13 cellular contexts compared by ENCODE assay signal in genomic region chr14:68774771-68775613, GRCh38. TPM values are rescaled to one million over a fixed set of nuclear protein-coding genes. Genes with fewer than 3 reads are reported as not detected.
DNase-seq lines count a peak whose midpoint lies in the region; ATAC-seq, FAIRE-seq and TF ChIP-seq lines count a peak whose summit lies in the region.
"Had no signal": no experiment of that assay in that cellular context is flagged by ENCODE, and none has a peak within 500 bp of the region (broad histone marks: within the 10 kb centered on the region; RNA-seq: fewer than 3 reads in every experiment).

No MANE protein-coding gene starts in this region.

- H3K9ac ChIP-seq in HepG2 (ENCODE audit: insufficient read depth, low read depth, low read length) = no peak overlapping the region

- H3K36me3 ChIP-seq in HepG2 (replicated peaks in 1 of 2; ENCODE audit: control insufficient read depth in 1 of 2, insufficient read depth in 2 of 2, low read length in 2 of 2) = no peaks in the 10 kb centered on the region
- no peaks in the 10 kb centered on the region for H3K36me3 ChIP-seq in transverse colon
- H3K36me3 ChIP-seq: adrenal gland had no signal

- peak; percentile 36 to 66; a peak in 5 of 6 replicates for ATAC-seq in A549
- no peak for ATAC-seq in HepG2
- ATAC-seq: activated CD8-positive, alpha-beta T cell treated with anti-CD3 and anti-CD28 coated beads for 36 hours had no signal

- DNase-seq in A549 (ENCODE audit: low read depth in 1 of 2, low spot score in 1 of 2) (peak in 1 of 2 experiments; percentile 81), HCEC 1CT (peak; percentile 54), MCF 10A (ENCODE audit: unreplicated experiment) (peak; percentile 60), HepG2 (ENCODE audit: low spot score) (peak; percentile 78), NCI-H1694 treated with DMSO at 0.1 percent for 48 hours (lab: John Stamatoyannopoulos, UW) (no peak), GOT3 (lab: John Stamatoyannopoulos, UW) (no peak), transverse colon (no peak)
- no peak for DNase-seq in stimulated activated naive CD4-positive, alpha-beta T cell (lab: John Stamatoyannopoulos, UW)
- DNase-seq: activated CD8-positive, alpha-beta T cell treated with anti-CD3 and anti-CD28 coated beads for 36 hours; CD8-positive, alpha-beta memory T cell; KG1; SHP77 treated with DMSO at 0.1 percent for 48 hours had no signal

- CTCF ChIA-PET in A549 (lab: Yijun Ruan, JAX) (interaction anchor here (1.1 to 1.3 kb wide), 5 partner anchors 12 to 488 kb away, joined by 3 to 4 read pairs (median 3); no protein-coding TSS in a partner anchor), MCF 10A (lab: Yijun Ruan, JAX) (interaction anchor here (0.6 to 0.8 kb wide), 3 partner anchors 13 to 1073 kb away, joined by 3 to 6 read pairs (median 5); partner anchors contain the start of gene RDH12), HepG2 (lab: Yijun Ruan, JAX; ENCODE audit: low intra/inter-chr PET ratio, low total read pairs) (interaction anchor here (0.8 kb wide), 1 partner anchor 58 kb away, joined by 3 read pairs; no protein-coding TSS in a partner anchor)

- no peaks in the 10 kb centered on the region for H3K27me3 Mint-ChIP-seq in MCF 10A (ENCODE audit: insufficient read depth, unreplicated experiment)
- H3K27me3 Mint-ChIP-seq: activated CD8-positive, alpha-beta T cell treated with anti-CD3 and anti-CD28 coated beads for 36 hours; CD8-positive, alpha-beta memory T cell had no signal

- TF ChIP-seq EP300 in A549 (IDR thresholded peaks at IDR 0.05) (no peak), HepG2 (IDR thresholded peaks at IDR 0.05; ENCODE audit: low read depth in 2 of 2, low read length in 2 of 2) (no peak), HepG2 (CRISPR knock-in tag; IDR thresholded peaks at IDR 0.05; ENCODE audit: borderline replicate concordance) (no peak), transverse colon (IDR thresholded peaks at IDR 0.05; ENCODE audit: low read depth) (no peak)

- peaks cover 7% of the 10 kb centered on the region for H3K9me3 Mint-ChIP-seq in MCF 10A (ENCODE audit: unreplicated experiment)
- H3K9me3 Mint-ChIP-seq: CD8-positive, alpha-beta memory T cell had no signal

- H3K27me3 ChIP-seq in HepG2 (ENCODE audit: control insufficient read depth in 1 of 2, insufficient read depth in 2 of 2, low read length in 2 of 2) (no peaks in the 10 kb centered on the region), transverse colon (no peaks in the 10 kb centered on the region)
- H3K27me3 ChIP-seq: adrenal gland had no signal

- WGBS in A549 (ENCODE audit: missing lambda C conversion rate) = 95% methylated on average over 4 of the region's 4 CpGs
- 98% methylated on average over 4 of the region's 4 CpGs for WGBS in HepG2 (ENCODE audit: low lambda C conversion rate)
- WGBS in transverse colon (ENCODE audit: low coverage in 1 of 2), 2 donors = 92% methylated on average over 4 of the region's 4 CpGs; no CpG with 5 or more reads in 1 of the 2 donors

- no TSS peak for BruUV-seq in MCF 10A (replicated peaks; lab: Mats Ljungman, UMichigan)
- BruUV-seq in HepG2 (replicated peaks; lab: Mats Ljungman, UMichigan) = no TSS peak

- peak overlapping the region; percentile 88 for H3K27ac Mint-ChIP-seq in MCF 10A (ENCODE audit: low read depth, unreplicated experiment)
- H3K27ac Mint-ChIP-seq: activated CD8-positive, alpha-beta T cell treated with anti-CD3 and anti-CD28 coated beads for 36 hours had no signal

- peak overlapping the region; percentile 13 to 94 for H3K27ac ChIP-seq in A549
- no peak overlapping the region for H3K27ac ChIP-seq in HepG2 (ENCODE audit: extremely low read length, insufficient read depth, low read length)
- no peak overlapping the region for H3K27ac ChIP-seq in transverse colon
- H3K27ac ChIP-seq: adrenal gland had no signal

- H3K4me3 Mint-ChIP-seq in MCF 10A (ENCODE audit: unreplicated experiment) = no peak overlapping the region
- H3K4me3 Mint-ChIP-seq: activated CD8-positive, alpha-beta T cell treated with anti-CD3 and anti-CD28 coated beads for 36 hours; CD8-positive, alpha-beta memory T cell had no signal

- peaks cover 22% of the 10 kb centered on the region for H3K9me3 ChIP-seq in A549
- H3K9me3 ChIP-seq in HepG2 (ENCODE audit: low read length) = no peaks in the 10 kb centered on the region
- no peaks in the 10 kb centered on the region for H3K9me3 ChIP-seq in transverse colon
- H3K9me3 ChIP-seq: adrenal gland had no signal

- peaks cover 24% of the 10 kb centered on the region for H3K4me1 Mint-ChIP-seq in MCF 10A (ENCODE audit: insufficient read depth, unreplicated experiment)

- H3K79me2 ChIP-seq in HepG2 (ENCODE audit: insufficient read depth, low read length) = no peaks in the 10 kb centered on the region

- TF ChIP-seq POLR2A in A549 (IDR thresholded peaks at IDR 0.05; ENCODE audit: low read length) = no peak
- no peak for TF ChIP-seq POLR2A in HepG2 (IDR thresholded peaks at IDR 0.05; ENCODE audit: insufficient read depth in 1 of 2, low read depth in 2 of 2, low read length in 2 of 2)
- no peak for TF ChIP-seq POLR2A in transverse colon (IDR thresholded peaks at IDR 0.05)

- in situ Hi-C loops in HepG2 (cut with HindIII; ENCODE audit: extremely low pct_ligation_motif_present, low pct_unique_long_range_greater_than_20kb) (no loop called here), transverse colon (cut with MboI; ENCODE audit: low pct_ligation_motif_present in 1 of 4, low pct_unique_long_range_greater_than_20kb in 1 of 4, low sequenced_read_pairs in 3 of 4) (no loop called here)

- intact Hi-C loops in MCF 10A (cut with micrococcal nuclease) = no loop called here
- intact Hi-C loops in HepG2 (cut with micrococcal nuclease; ENCODE audit: unreplicated experiment) = no loop called here
- intact Hi-C loops in transverse colon (cut with DNase I; ENCODE audit: low total_unique reads) = no loop called here

- FAIRE-seq in A549 (lab: Jason Lieb, UNC) (no peak), HepG2 (lab: Jason Lieb, UNC) (no peak)

- H2AFZ ChIP-seq in HepG2 (ENCODE audit: low read length) = no peak overlapping the region

- no peaks in the 10 kb centered on the region for H3K36me3 Mint-ChIP-seq in MCF 10A (ENCODE audit: insufficient read depth, unreplicated experiment)

- H3K4me1 ChIP-seq in A549 (peaks cover 23% of the 10 kb centered on the region), HepG2 (ENCODE audit: insufficient read depth, low read length) (peaks cover 49% of the 10 kb centered on the region), transverse colon (peaks cover 11 to 26% (median 16%) of the 10 kb centered on the region in 4 donors)

- H3K4me3 ChIP-seq in A549 (no peak overlapping the region), HepG2 (replicated peaks in 1 of 3; ENCODE audit: insufficient read depth in 1 of 3, low read depth in 2 of 3, low read length in 3 of 3) (no peak overlapping the region), transverse colon (no peak overlapping the region)
- H3K4me3 ChIP-seq: adrenal gland had no signal

- TF ChIP-seq RAD21 in A549 (conservative IDR thresholded peaks at IDR 0.05 in 1 of 2, IDR thresholded peaks at IDR 0.05 in 1 of 2) (0 out of 5 replicates have a peak, but pooled peaks of 1 of the 2 experiments have one; percentile 8), HepG2 (CRISPR knock-in tag; IDR thresholded peaks at IDR 0.05) (no peak)

- H3K4me2 ChIP-seq in A549 (0 out of 3 replicates have a peak overlapping the region, but pooled peaks have one; percentile 3), HepG2 (ENCODE audit: low read depth, low read length) (no peak overlapping the region)

- TF ChIP-seq CTCF in A549 (IDR thresholded peaks at IDR 0.05) (no peak), MCF 10A (IDR thresholded peaks at IDR 0.05; ENCODE audit: unreplicated experiment) (no peak), HepG2 (CRISPR knock-in tag; IDR thresholded peaks at IDR 0.05) (no peak), transverse colon (IDR thresholded peaks at IDR 0.05) (no peak)

- no peaks in the 10 kb centered on the region for H4K20me1 ChIP-seq in HepG2 (ENCODE audit: insufficient read depth, low read length)

- POLR2A ChIA-PET in A549 (lab: Yijun Ruan, JAX) = interaction anchor here (2.2 kb wide), 1 partner anchor 18 kb away, joined by 10 read pairs; the partner anchor contains the start of gene ZFP36L1
- POLR2A ChIA-PET in MCF 10A (lab: Yijun Ruan, JAX) = interaction anchor here (0.6 to 1.4 kb wide), 6 partner anchors 11 to 228 kb away, joined by 3 to 5 read pairs (median 4); partner anchors contain the start of gene ZFP36L1
- POLR2A ChIA-PET in HepG2 (lab: Yijun Ruan, JAX) = interaction anchor here (0.8 to 1.5 kb wide), 6 partner anchors 9 to 47 kb away, joined by 3 to 8 read pairs (median 4); partner anchors contain the start of gene ZFP36L1

RNA-seq across cellular contexts. Expression of gene ZFP36L1, which starts 17.9 kb away (rescaled TPM):
- polyA plus RNA-seq in A549 (2011; rRNA removed) (73.8 and 76.4 TPM in 2 replicates), A549 (2017; fragmentation: RNase III; extraction: RNeasy Plus Mini Kit Qiagen cat#74134 plus additional on column Dnase treatment) (109 to 135 TPM (median 114 TPM) in 3 replicates), HepG2 (2011; rRNA removed) (10.2 and 12.7 TPM in 2 replicates)
- polyA plus RNA-seq in A549 (2012; cell fraction: cytosol; rRNA removed) = 303 and 417 TPM in 2 replicates
- polyA plus RNA-seq in A549 (2012; cell fraction: nucleus; rRNA removed) = 621 and 1,069 TPM in 2 replicates
- 45.3 and 60.5 TPM in 2 replicates for polyA minus RNA-seq in A549 (2011; rRNA and poly(A)+ RNA removed)
- total RNA-seq in MCF 10A (2022) (376 and 426 TPM in 2 replicates), HepG2 (2016; rRNA removed; fragmentation: Illumina TruSeq; extraction: Trizol) (7.4 and 8.4 TPM in 2 replicates), transverse colon (100 to 1,000 TPM; 180 to 712 (median 266) TPM)
- 2.6 and 3.4 TPM in 2 replicates for total RNA-seq in HepG2 (2016; cell fraction: cytosol; rRNA removed; fragmentation: Illumina TruSeq; extraction: Trizol; ENCODE audit: low read depth)
- total RNA-seq in HepG2 (2016; cell fraction: insoluble cytoplasmic fraction; rRNA removed; fragmentation: Illumina TruSeq; extraction: Trizol) = 7.9 and 8.4 TPM in 2 replicates
- 11.1 and 11.3 TPM in 2 replicates for total RNA-seq in HepG2 (2016; cell fraction: membrane; rRNA removed; fragmentation: Illumina TruSeq; extraction: Trizol)
- total RNA-seq in HepG2 (2016; cell fraction: nucleus; rRNA removed; fragmentation: Illumina TruSeq; extraction: Trizol) = 13.8 and 14.1 TPM in 2 replicates
- 11.2 and 18.0 TPM in 2 replicates for polyA plus RNA-seq in HepG2 (2011; cell fraction: cytosol; rRNA removed)
- polyA plus RNA-seq in HepG2 (2011; cell fraction: nucleus; rRNA removed) = 66.5 and 69.1 TPM in 2 replicates
- 23.2 and 32.2 TPM in 2 replicates for polyA plus RNA-seq in HepG2 (2012)
- 2.7 and 2.8 TPM in 2 replicates for polyA plus RNA-seq in HepG2 (2016; cell fraction: cytosol; fragmentation: Illumina TruSeq; extraction: Trizol; ENCODE audit: low read depth)
- 20.7 and 26.8 TPM in 2 replicates for polyA plus RNA-seq in HepG2 (2016; cell fraction: insoluble cytoplasmic fraction; fragmentation: Illumina TruSeq; extraction: Trizol; ENCODE audit: low read depth)
- 9.2 and 10.1 TPM in 2 replicates for polyA plus RNA-seq in HepG2 (2016; cell fraction: membrane; fragmentation: Illumina TruSeq; extraction: Trizol; ENCODE audit: low read depth)
- polyA plus RNA-seq in HepG2 (2016; cell fraction: nucleus; fragmentation: Illumina TruSeq; extraction: Trizol; ENCODE audit: insufficient read depth, low read depth) = 53.8 and 57.0 TPM in 2 replicates
- 8.5 and 26.8 TPM in 2 replicates for polyA minus RNA-seq in HepG2 (2011; rRNA and poly(A)+ RNA removed; ENCODE audit: low replicate concordance)
- 56.3 and 73.8 TPM in 2 replicates for polyA minus RNA-seq in HepG2 (2011; cell fraction: cytosol; rRNA and poly(A)+ RNA removed)
- 11.8 and 13.8 TPM in 2 replicates for polyA minus RNA-seq in HepG2 (2011; cell fraction: nucleus; rRNA and poly(A)+ RNA removed)

Comparison
In these comparisons a context has a peak if more than half of its experiments do, and no peak if none do; other contexts are left out.
1. DNase-seq: peak in HCEC 1CT (single experiment), MCF 10A (single experiment) and HepG2 (single experiment); none in NCI-H1694 treated with DMSO at 0.1 percent for 48 hours (single experiment), stimulated activated naive CD4-positive, alpha-beta T cell (0 of 6), GOT3 (single experiment) and transverse colon (single experiment).
2. H3K27ac ChIP-seq: peak in A549 (2 of 2); none in HepG2 (single experiment) and transverse colon (0 of 4).
3. RNA of gene ZFP36L1, which starts 17.9 kb away (total RNA-seq): 376 to 426 TPM in MCF 10A and 180 to 712 TPM in transverse colon; 2.6 to 14.1 TPM in HepG2; every median in the first group is over 10 times any median in the second.
4. Of the 38 proteins assayed by ChIP-seq in both HepG2 and A549: peak only in HepG2: none; only in A549: JUNB; in both: none; in neither: 35; mixed calls (peak in some experiments, not most) for 2.